ENCODE assay signal across 13 cellular contexts in genomic region chr11:111737180-111737876, GRCh38. TPM values are rescaled to one million over a fixed set of nuclear protein-coding genes. Genes with fewer than 3 reads are reported as not detected.
DNase-seq lines count a peak whose midpoint lies in the region; ATAC-seq, FAIRE-seq and TF ChIP-seq lines count a peak whose summit lies in the region.
"Had no signal": no experiment of that assay in that cellular context is flagged by ENCODE, and none has a peak within 500 bp of the region (broad histone marks: within the 10 kb centered on the region; RNA-seq: fewer than 3 reads in every experiment).

No MANE protein-coding gene starts in this region.

- TF ChIP-seq POLR2A in right lobe of liver (IDR thresholded peaks at IDR 0.05): peak; percentile 10

- CTCF ChIA-PET in Caco-2 (lab: Charles Lee): no interaction called here
- CTCF ChIA-PET in A673 (lab: Charles Lee): no interaction called here

- ATAC-seq in right lobe of liver (peak; percentile 1 to 45 (median 38)), HG03354 (IDR thresholded peaks at IDR 0.05; ENCODE audit: poor library complexity, severe bottlenecking, unreplicated experiment) (no peak)
- ATAC-seq: HCT116 had no signal

- H3K36me3 ChIP-seq in Caco-2 (ENCODE audit: control insufficient read depth, insufficient read depth, low read length) (peaks cover 3% of the 10 kb centered on the region), astrocyte (ENCODE audit: insufficient read depth, low read length) (peaks cover 24% of the 10 kb centered on the region), right lobe of liver (peaks cover 0 to 21% (median 11%) of the 10 kb centered on the region in 4 donors), skeletal muscle satellite cell (ENCODE audit: insufficient read depth, low read length) (peaks cover 28% of the 10 kb centered on the region), A673 (ENCODE audit: insufficient read depth, low read length, poor library complexity, severe bottlenecking) (peaks cover 31% of the 10 kb centered on the region)

- H3K27ac Mint-ChIP-seq in Caco-2 (ENCODE audit: unreplicated experiment) (peak overlapping the region; percentile 29), astrocyte (ENCODE audit: unreplicated experiment) (no peak overlapping the region)
- H3K27ac Mint-ChIP-seq: T-helper 1 cell treated with Interleukin-12 subunit alpha and Interleukin-12 subunit beta and Interleukin-4 antibody, amounts not matched to agents 30 μg/mL and 1 μg/mL, for 36 hours had no signal

- H3K27ac ChIP-seq in astrocyte (ENCODE audit: low read depth, low read length) (peak overlapping the region; percentile 99), right lobe of liver (peak overlapping the region; percentile 93 to 99 (median 99)), A673 (ENCODE audit: low read depth, low read length, poor library complexity, severe bottlenecking) (no peak overlapping the region)
- H3K27ac ChIP-seq: BLaER1 treated with 17β-estradiol and CSF1 and Interleukin-3, amounts not matched to agents 10 nM and 100 nM had no signal

- no peaks in the 10 kb centered on the region for H3K9me3 ChIP-seq in Caco-2
- H3K9me3 ChIP-seq in astrocyte (ENCODE audit: insufficient read depth, low read depth, low read length): no peaks in the 10 kb centered on the region
- H3K9me3 ChIP-seq in right lobe of liver: no peaks in the 10 kb centered on the region
- no peaks in the 10 kb centered on the region for H3K9me3 ChIP-seq in skeletal muscle satellite cell (replicated peaks; ENCODE audit: low read length)
- H3K9me3 ChIP-seq in A673 (ENCODE audit: low read depth, low read length, poor library complexity, severe bottlenecking): no peaks in the 10 kb centered on the region
- H3K9me3 ChIP-seq: BLaER1 treated with 17β-estradiol and CSF1 and Interleukin-3, amounts not matched to agents 10 nM and 100 nM had no signal

- intact Hi-C loops in Caco-2 (cut with micrococcal nuclease; ENCODE audit: unreplicated experiment) (no loop called here), right lobe of liver (cut with DNase I) (loop anchor here in 1 of 2 donors (5.0 kb wide), 1 partner anchor 35 kb away; no protein-coding TSS in a partner anchor), A673 (cut with micrococcal nuclease; ENCODE audit: unreplicated experiment) (no loop called here)

- no peaks in the 10 kb centered on the region for H3K79me2 ChIP-seq in astrocyte (ENCODE audit: insufficient read depth, low read length)

- H3K27me3 ChIP-seq in Caco-2 (replicated peaks; ENCODE audit: control insufficient read depth, insufficient read depth, low read length) (no peaks in the 10 kb centered on the region), astrocyte (ENCODE audit: insufficient read depth, low read length) (no peaks in the 10 kb centered on the region), right lobe of liver (no peaks in the 10 kb centered on the region), skeletal muscle satellite cell (ENCODE audit: control insufficient read depth, insufficient read depth, low read length) (no peaks in the 10 kb centered on the region), A673 (replicated peaks; ENCODE audit: insufficient read depth, low read depth, low read length, poor library complexity) (no peaks in the 10 kb centered on the region)
- H3K27me3 ChIP-seq: BLaER1 treated with 17β-estradiol and CSF1 and Interleukin-3, amounts not matched to agents 10 nM and 100 nM had no signal

- TF ChIP-seq CTCF in Caco-2 (IDR thresholded peaks at IDR 0.05; ENCODE audit: insufficient read depth in 1 of 2, low read depth in 1 of 2, low read length in 1 of 2, severe bottlenecking in 1 of 2, unreplicated experiment in 1 of 2) (no peak), astrocyte (IDR thresholded peaks at IDR 0.05; ENCODE audit: insufficient read depth, low read depth, low read length) (no peak), right lobe of liver (IDR thresholded peaks at IDR 0.05) (no peak), A673 (conservative IDR thresholded peaks at IDR 0.05; ENCODE audit: low read depth, low read length) (no peak)

- H3K36me3 Mint-ChIP-seq in Caco-2 (ENCODE audit: insufficient read depth, unreplicated experiment) (peaks cover 68% of the 10 kb centered on the region), astrocyte (ENCODE audit: low read depth, unreplicated experiment) (peaks cover 6% of the 10 kb centered on the region)

- H3K4me2 ChIP-seq in astrocyte (ENCODE audit: low read length) (no peak overlapping the region), skeletal muscle satellite cell (ENCODE audit: low read length) (no peak overlapping the region)
- H3K4me2 ChIP-seq: BLaER1 treated with 17β-estradiol and CSF1 and Interleukin-3, amounts not matched to agents 10 nM and 100 nM had no signal

- H3K4me1 Mint-ChIP-seq in Caco-2 (ENCODE audit: low read depth, unreplicated experiment): peaks cover 13% of the 10 kb centered on the region
- H3K4me1 Mint-ChIP-seq in astrocyte (ENCODE audit: low read depth, unreplicated experiment): peaks cover 37% of the 10 kb centered on the region

- 54% methylated on average over 7 of the region's 12 CpGs for WGBS in right lobe of liver (ENCODE audit: insufficient coverage, low coverage, low lambda C conversion rate, missing lambda C conversion rate)

- H2AFZ ChIP-seq in astrocyte (ENCODE audit: low read depth, low read length): no peak overlapping the region

- H3K27me3 Mint-ChIP-seq in Caco-2 (ENCODE audit: insufficient read depth, unreplicated experiment) (no peaks in the 10 kb centered on the region), astrocyte (ENCODE audit: low read depth, unreplicated experiment) (no peaks in the 10 kb centered on the region)
- H3K27me3 Mint-ChIP-seq: naive B cell had no signal

- POLR2A ChIA-PET in Caco-2 (lab: Charles Lee) (no interaction called here), A673 (lab: Charles Lee; ENCODE audit: low non-redundant PET) (no interaction called here)

- peak overlapping the region; percentile 92 for H3K9ac ChIP-seq in astrocyte (ENCODE audit: low read length)
- peak overlapping the region; percentile 91 for H3K9ac ChIP-seq in skeletal muscle satellite cell (ENCODE audit: low read depth, low read length)
- H3K9ac ChIP-seq: BLaER1 treated with 17β-estradiol and CSF1 and Interleukin-3, amounts not matched to agents 10 nM and 100 nM had no signal

- H3K9me3 Mint-ChIP-seq in Caco-2 (ENCODE audit: unreplicated experiment) (no peaks in the 10 kb centered on the region), astrocyte (ENCODE audit: unreplicated experiment) (no peaks in the 10 kb centered on the region)
- H3K9me3 Mint-ChIP-seq: naive B cell; T-helper 1 cell treated with Interleukin-12 subunit alpha and Interleukin-12 subunit beta and Interleukin-4 antibody, amounts not matched to agents 30 μg/mL and 1 μg/mL, for 36 hours had no signal

- H3K4me3 ChIP-seq in Caco-2 (ENCODE audit: low read depth, low read length): no peak overlapping the region
- no peak overlapping the region for H3K4me3 ChIP-seq in astrocyte (ENCODE audit: insufficient read depth, low read depth, low read length)
- H3K4me3 ChIP-seq in right lobe of liver: no peak overlapping the region
- no peak overlapping the region for H3K4me3 ChIP-seq in skeletal muscle satellite cell (ENCODE audit: low read length)
- no peak overlapping the region for H3K4me3 ChIP-seq in A673 (ENCODE audit: low read depth, low read length, poor library complexity, severe bottlenecking)
- H3K4me3 ChIP-seq: BLaER1 treated with 17β-estradiol and CSF1 and Interleukin-3, amounts not matched to agents 10 nM and 100 nM had no signal

- H3K4me1 ChIP-seq in Caco-2 (peaks cover 13% of the 10 kb centered on the region), astrocyte (ENCODE audit: insufficient read depth, low read length) (peaks cover 45% of the 10 kb centered on the region), right lobe of liver (peaks cover 7 to 60% (median 36%) of the 10 kb centered on the region in 4 donors), skeletal muscle satellite cell (ENCODE audit: control insufficient read depth, insufficient read depth, low read length) (peaks cover 62% of the 10 kb centered on the region), A673 (ENCODE audit: insufficient read depth, low read length, poor library complexity, severe bottlenecking) (peaks cover 14% of the 10 kb centered on the region)

- H3K4me3 Mint-ChIP-seq in Caco-2 (ENCODE audit: unreplicated experiment) (no peak overlapping the region), astrocyte (ENCODE audit: unreplicated experiment) (no peak overlapping the region)
- H3K4me3 Mint-ChIP-seq: T-helper 1 cell treated with Interleukin-12 subunit alpha and Interleukin-12 subunit beta and Interleukin-4 antibody, amounts not matched to agents 30 μg/mL and 1 μg/mL, for 36 hours had no signal

- DNase-seq in Caco-2 (no peak), astrocyte (ENCODE audit: low read depth) (no peak), right lobe of liver (peak in 2 of 3 donors; percentile 81 to 84), A673 (ENCODE audit: low spot score) (no peak), NOMO-1 treated with DMSO at 0.1 percent for 48 hours (lab: John Stamatoyannopoulos, UW; ENCODE audit: unreplicated experiment) (no peak)
- no peak for DNase-seq in activated CD4-positive, CD25-positive, alpha-beta regulatory T cell treated with anti-CD3 and anti-CD28 coated beads, Interleukin-2, amount 50 U/mL, for 72 hours
- DNase-seq: naive B cell, NCI-H524 treated with DMSO at 0.1 percent for 48 hours had no signal

- FAIRE-seq in astrocyte (lab: Jason Lieb, UNC): no peak

- H4K20me1 ChIP-seq in astrocyte (ENCODE audit: insufficient read depth, low read length): no peaks in the 10 kb centered on the region

- BruUV-seq in Caco-2 (replicated peaks; lab: Mats Ljungman, UMichigan) (no TSS peak), A673 (replicated peaks; lab: Mats Ljungman, UMichigan) (no TSS peak)

RNA-seq across cellular contexts. Expression of gene PPP2R1B, which starts 28.9 kb away (rescaled TPM):
- total RNA-seq in Caco-2 (2022) (109 and 114 TPM in 2 replicates), astrocyte (43.0 and 44.5 TPM in 2 replicates), right lobe of liver (100 to 1,000 TPM in 1 of 6 experiments, 10 to 100 TPM in 5; 44.5 to 150 (median 59.6) TPM), A673 (2021) (72.2 and 80.0 TPM in 2 replicates)
- 24.1 and 25.8 TPM in 2 replicates for total RNA-seq in skeletal muscle satellite cell (2012; rRNA removed)

Comparison
In these comparisons a context has a peak if more than half of its experiments do, and no peak if none do; other contexts are left out.
1. DNase-seq: peak in right lobe of liver (2 of 3); none in Caco-2 (0 of 2), astrocyte (single experiment), A673 (single experiment), activated CD4-positive, CD25-positive, alpha-beta regulatory T cell treated with anti-CD3 and anti-CD28 coated beads, Interleukin-2, amount 50 U/mL, for 72 hours (single experiment) and NOMO-1 treated with DMSO at 0.1 percent for 48 hours (single experiment).